In genomic region chr11:95704865-95705264, GRCh38 we compare ENCODE assay signal across 1 cellular context.
TF ChIP-seq lines count a peak whose summit lies in the region.

No MANE protein-coding gene starts in this region.

TF ChIP-seq in K562, 482 proteins besides CTCF, POLR2A, EP300 and RAD21 (continued from another document):
- no peak for TF ChIP-seq ZNF511 (CRISPR knock-in tag; IDR thresholded peaks at IDR 0.05)
